In the genomic region with DNA sequence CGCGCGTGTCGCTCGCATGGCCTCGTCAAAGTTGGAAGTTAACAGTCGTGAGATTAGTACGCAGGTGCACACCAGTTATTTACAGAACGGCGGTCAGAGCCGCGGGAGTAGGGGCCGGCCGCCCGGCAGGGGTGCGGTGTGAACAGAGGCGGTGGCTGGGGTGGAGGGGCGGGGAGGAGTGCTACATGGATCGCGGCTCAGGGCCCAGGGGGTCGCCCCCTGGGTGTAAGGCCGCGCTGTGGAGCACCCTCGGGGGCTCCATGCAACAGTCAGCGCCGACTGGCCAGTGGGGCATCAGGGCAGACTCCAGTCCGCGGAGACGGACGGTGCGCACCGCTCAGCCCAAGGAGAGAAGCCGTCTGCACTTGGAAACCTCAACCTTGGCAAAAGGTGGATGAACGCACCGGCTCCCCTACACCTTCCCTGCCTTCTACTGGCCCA, we compare ENCODE assay signal across 19 cellular contexts.
A peak's percentile ranks its signal among the peaks of the same experiment; 100 is the strongest.
DNase-seq lines count a peak whose midpoint lies in the region; ATAC-seq and TF ChIP-seq lines count a peak whose summit lies in the region.
"Had no signal": no experiment of that assay in that cellular context is flagged by ENCODE, and none has a peak within 500 bp of the region (broad histone marks: within the 10 kb centered on the region; RNA-seq: fewer than 3 reads in every experiment).

No MANE protein-coding gene starts in this region.

- peak; percentile 52 for DNase-seq in right atrium auricular region (ENCODE audit: low spot score)
- no peak for DNase-seq in heart right ventricle
- DNase-seq in endodermal cell, result peak; percentile 28
- peak; percentile 78 for DNase-seq in mesenteric fat pad (ENCODE audit: low spot score)
- DNase-seq in upper lobe of right lung, result peak; percentile 52
- no peak for DNase-seq in NAMALWA (ENCODE audit: low spot score)
- no peak for DNase-seq in KBM-7
- DNase-seq in activated gamma-delta T cell (lab: John Stamatoyannopoulos, UW), result no peak
- DNase-seq: GF-D8, HFFc6, Karpas-422, MG63, NCI-H1092 treated with DMSO at 0.1 percent for 48 hours, NCI-H2081 treated with DMSO at 0.1 percent for 48 hours, NCI-H510A treated with DMSO at 0.1 percent for 48 hours, NCI-H82, Right ventricle myocardium superior had no signal

- ATAC-seq in heart right ventricle (no peak), upper lobe of right lung (no peak)
- ATAC-seq: Panc1 had no signal

- H3K27me3 ChIP-seq in right atrium auricular region (no peaks in the 10 kb centered on the region), heart right ventricle (no peaks in the 10 kb centered on the region), endodermal cell (ENCODE audit: control insufficient read depth, insufficient read depth, low read length, poor library complexity, severe bottlenecking) (no peaks in the 10 kb centered on the region), upper lobe of right lung (no peaks in the 10 kb centered on the region)
- H3K27me3 ChIP-seq: MG63 had no signal

- H3K36me3 Mint-ChIP-seq in endodermal cell (ENCODE audit: low read depth), result no peaks in the 10 kb centered on the region

- intact Hi-C loops in heart right ventricle (cut with DNase I) (no loop called here), upper lobe of right lung (cut with DNase I) (no loop called here)

- in situ Hi-C loops in KBM-7 (cut with MboI; ENCODE audit: low pct_unique_long_range_greater_than_20kb, low sequenced_read_pairs), result no loop called here

- 95% methylated on average over 35 of the region's 35 CpGs for WGBS in heart right ventricle, 2 donors
- 94 to 98% methylated on average over 25 to 35 of the region's 35 CpGs for WGBS in endodermal cell (ENCODE audit: insufficient coverage in 1 of 2, insufficient read length in 1 of 2), 2 experiments

- no peak overlapping the region for H3K27ac Mint-ChIP-seq in endodermal cell
- H3K27ac Mint-ChIP-seq: HFFc6 had no signal

- H3K36me3 ChIP-seq in right atrium auricular region, result no peaks in the 10 kb centered on the region
- peaks cover 0 to 31% (median 0%) of the 10 kb centered on the region in 9 donors for H3K36me3 ChIP-seq in heart right ventricle
- no peaks in the 10 kb centered on the region for H3K36me3 ChIP-seq in endodermal cell (ENCODE audit: control insufficient read depth, insufficient read depth, low read length)
- no peaks in the 10 kb centered on the region for H3K36me3 ChIP-seq in upper lobe of right lung

- peaks cover 0 to 13% of the 10 kb centered on the region in 2 donors for H3K9me3 ChIP-seq in right atrium auricular region
- H3K9me3 ChIP-seq in heart right ventricle, result peaks cover 0 to 42% (median 3%) of the 10 kb centered on the region in 11 donors
- H3K9me3 ChIP-seq in endodermal cell (ENCODE audit: control insufficient read depth, low read length), result no peaks in the 10 kb centered on the region
- no peaks in the 10 kb centered on the region for H3K9me3 ChIP-seq in upper lobe of right lung

- H3K4me1 ChIP-seq in right atrium auricular region (no peaks in the 10 kb centered on the region), heart right ventricle (no peaks in the 10 kb centered on the region), endodermal cell (ENCODE audit: control insufficient read depth, insufficient read depth, low read length) (no peaks in the 10 kb centered on the region), upper lobe of right lung (no peaks in the 10 kb centered on the region)

- no peak overlapping the region for H3K4me3 ChIP-seq in right atrium auricular region
- H3K4me3 ChIP-seq in heart right ventricle, result no peak overlapping the region
- H3K4me3 ChIP-seq in endodermal cell (ENCODE audit: low read length), result no peak overlapping the region
- H3K4me3 ChIP-seq in upper lobe of right lung, result no peak overlapping the region
- H3K4me3 ChIP-seq: MG63 had no signal

- no peak overlapping the region for H3K4me3 Mint-ChIP-seq in endodermal cell
- H3K4me3 Mint-ChIP-seq: HFFc6 had no signal

- H3K9me3 Mint-ChIP-seq in endodermal cell, result peaks cover 14% of the 10 kb centered on the region

- no peak for TF ChIP-seq CTCF in right atrium auricular region (IDR thresholded peaks at IDR 0.05)
- no peak for TF ChIP-seq CTCF in heart right ventricle (IDR thresholded peaks at IDR 0.05)
- TF ChIP-seq CTCF in endodermal cell (conservative IDR thresholded peaks at IDR 0.05), result no peak
- TF ChIP-seq CTCF in upper lobe of right lung (IDR thresholded peaks at IDR 0.05), result no peak

- H3K9ac ChIP-seq in endodermal cell (ENCODE audit: extremely low read depth, low read length, poor library complexity, severe bottlenecking), result no peak overlapping the region

- peaks cover 2% of the 10 kb centered on the region for H3K27me3 Mint-ChIP-seq in endodermal cell (ENCODE audit: insufficient read depth)

- H3K27ac ChIP-seq in right atrium auricular region (no peak overlapping the region), heart right ventricle (no peak overlapping the region), endodermal cell (ENCODE audit: low read depth, low read length) (no peak overlapping the region), upper lobe of right lung (no peak overlapping the region)
- H3K27ac ChIP-seq: C4-2B had no signal

- no peaks in the 10 kb centered on the region for H3K4me1 Mint-ChIP-seq in endodermal cell

Comparison
In these comparisons a context has a peak if more than half of its experiments do, and no peak if none do; other contexts are left out.
1. DNase-seq: peak in right atrium auricular region (single experiment), endodermal cell (single experiment), mesenteric fat pad (single experiment) and upper lobe of right lung (single experiment); none in heart right ventricle (0 of 2), NAMALWA (single experiment), KBM-7 (single experiment) and activated gamma-delta T cell (single experiment).